Comparison of ENCODE assay signal across 28 cellular contexts in genomic region chr4:46836584-46836983, GRCh38.
"Had no signal": no experiment of that assay in that cellular context is flagged by ENCODE, and none has a peak within 500 bp of the region (broad histone marks: within the 10 kb centered on the region; RNA-seq: fewer than 3 reads in every experiment).

No MANE protein-coding gene starts in this region.

- H3K4me3 ChIP-seq: colonic mucosa, coronary artery, dorsolateral prefrontal cortex, esophagus muscularis mucosa, esophagus squamous epithelium, gastrocnemius medialis, gastroesophageal sphincter, heart left ventricle, heart right ventricle had no signal

- H3K27ac ChIP-seq: colonic mucosa, coronary artery, dorsolateral prefrontal cortex, epithelial cell of prostate, esophagus muscularis mucosa, esophagus squamous epithelium, foreskin keratinocyte, gastrocnemius medialis, gastroesophageal sphincter, heart left ventricle, heart right ventricle had no signal

- FAIRE-seq: colon, endothelial cell of umbilical vein, frontal cortex had no signal

- H3K4me3 Mint-ChIP-seq: dendritic cell treated with granulocyte-macrophage colony-stimulating factor and Interleukin-4, amounts not matched to agents 40 ng/mL and 50 ng/mL, for 4 days; effector memory CD8-positive, alpha-beta T cell; endodermal cell had no signal

- H3K27ac Mint-ChIP-seq: dendritic cell treated with granulocyte-macrophage colony-stimulating factor and Interleukin-4, amounts not matched to agents 40 ng/mL and 50 ng/mL, for 4 days; endodermal cell had no signal

- DNase-seq: colonic mucosa; cortex of kidney; dermis blood vessel endothelial cell; dorsolateral prefrontal cortex; effector CD4-positive, alpha-beta T cell; effector CD8-positive, alpha-beta T cell; effector memory CD4-positive, alpha-beta T cell; effector memory CD8-positive, alpha-beta T cell; endodermal cell; erythroblast; esophagus squamous epithelium; foreskin fibroblast; foreskin keratinocyte; foreskin melanocyte; gastrocnemius medialis; glutamatergic neuron; head of caudate nucleus; heart left ventricle; heart right ventricle had no signal

- ATAC-seq: effector memory CD8-positive, alpha-beta T cell; esophagus mucosa; foreskin keratinocyte; gastrocnemius medialis; gastroesophageal sphincter; heart left ventricle; heart right ventricle had no signal

- H3K4me1 ChIP-seq: colonic mucosa, esophagus muscularis mucosa, esophagus squamous epithelium, foreskin keratinocyte, gastrocnemius medialis, gastroesophageal sphincter, heart left ventricle, heart right ventricle had no signal

- H3K9me3 ChIP-seq: colonic mucosa, esophagus muscularis mucosa, esophagus squamous epithelium, gastrocnemius medialis, gastroesophageal sphincter, heart left ventricle, heart right ventricle had no signal

- H3K27me3 ChIP-seq: colonic mucosa, dorsolateral prefrontal cortex, esophagus muscularis mucosa, esophagus squamous epithelium, foreskin keratinocyte, gastrocnemius medialis, gastroesophageal sphincter, heart left ventricle, heart right ventricle had no signal

- H3K27me3 Mint-ChIP-seq: dendritic cell treated with granulocyte-macrophage colony-stimulating factor and Interleukin-4, amounts not matched to agents 40 ng/mL and 50 ng/mL, for 4 days; effector memory CD8-positive, alpha-beta T cell had no signal

- H3K36me3 ChIP-seq: colonic mucosa, esophagus muscularis mucosa, esophagus squamous epithelium, gastrocnemius medialis, gastroesophageal sphincter, heart left ventricle, heart right ventricle had no signal

- H3K9me3 Mint-ChIP-seq: effector memory CD8-positive, alpha-beta T cell had no signal
